In the genomic region with DNA sequence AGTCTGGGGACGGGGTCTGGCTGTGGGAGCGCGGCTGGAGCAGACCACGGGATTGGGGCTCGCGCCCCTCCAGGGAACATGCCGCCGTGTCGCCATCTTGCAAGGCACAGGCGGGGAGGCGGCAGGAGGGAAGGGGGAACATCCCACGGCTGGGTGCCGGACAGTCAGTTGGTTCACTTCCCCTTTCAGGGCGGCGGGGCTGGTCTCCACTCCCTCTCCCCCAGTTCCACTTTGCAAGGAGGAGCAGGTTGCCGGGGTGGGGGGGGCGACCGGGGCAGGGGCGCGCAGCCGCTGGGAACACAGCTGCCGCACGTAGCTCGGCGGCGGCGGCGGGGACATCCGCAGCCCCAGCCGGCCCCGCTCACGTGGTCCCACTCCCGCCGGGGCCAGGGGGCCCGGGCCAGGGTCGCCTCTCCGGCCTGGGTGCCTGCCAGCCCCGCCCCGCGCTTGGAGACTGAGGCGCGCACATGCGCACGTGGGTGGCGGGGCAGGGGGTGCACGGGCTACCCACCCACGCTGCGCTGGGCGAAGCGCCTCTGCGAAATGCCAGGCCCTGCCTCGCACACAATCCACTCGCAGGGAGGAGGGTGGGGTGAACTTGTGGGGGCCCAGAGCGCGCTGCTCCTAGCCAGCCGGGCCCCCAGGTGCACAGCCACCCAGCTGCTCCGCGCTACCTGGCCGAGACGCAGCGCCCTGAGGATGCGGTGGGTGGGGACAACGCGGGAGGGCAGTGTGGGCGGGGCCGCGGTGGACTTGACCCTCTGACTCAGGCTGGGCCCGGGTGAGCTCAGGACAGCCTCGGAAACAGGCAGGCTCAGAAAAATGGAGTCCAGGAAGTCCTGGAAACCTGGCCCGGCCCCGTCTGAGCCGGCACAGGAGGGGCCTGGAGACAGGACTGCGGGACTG, we compare ENCODE assay signal across 8 cellular contexts. TPM values are rescaled to one million over a fixed set of nuclear protein-coding genes. Genes with fewer than 3 reads are reported as not detected.
DNase-seq lines count a peak whose midpoint lies in the region; ATAC-seq and TF ChIP-seq lines count a peak whose summit lies in the region.

No MANE protein-coding gene starts in this region.

- peak overlapping the region; percentile 82 for H3K4me3 Mint-ChIP-seq in activated naive CD8-positive, alpha-beta T cell treated with anti-CD3 and anti-CD28 coated beads for 36 hours
- H3K4me3 Mint-ChIP-seq in osteocyte (ENCODE audit: unreplicated experiment): no peak overlapping the region

- H3K36me3 Mint-ChIP-seq in activated naive CD8-positive, alpha-beta T cell treated with anti-CD3 and anti-CD28 coated beads for 36 hours: peaks cover 7% of the 10 kb centered on the region
- no peaks in the 10 kb centered on the region for H3K36me3 Mint-ChIP-seq in osteocyte (ENCODE audit: unreplicated experiment)

- H3K79me2 ChIP-seq in OCI-LY7 (ENCODE audit: insufficient read depth, low read depth, low read length): peaks cover 88% of the 10 kb centered on the region

- H3K36me3 ChIP-seq in OCI-LY7 (ENCODE audit: insufficient read depth, low read length): peaks cover 21% of the 10 kb centered on the region

- H3K4me1 ChIP-seq in OCI-LY7 (ENCODE audit: insufficient read depth, low read length, poor library complexity, severe bottlenecking): peaks cover 88% of the 10 kb centered on the region

- intact Hi-C loops in OCI-LY7 (cut with micrococcal nuclease; ENCODE audit: unreplicated experiment): no loop called here
- intact Hi-C loops in Right ventricle myocardium superior (cut with DNase I): no loop called here

- no peaks in the 10 kb centered on the region for H3K27me3 Mint-ChIP-seq in activated naive CD8-positive, alpha-beta T cell treated with anti-CD3 and anti-CD28 coated beads for 36 hours
- no peaks in the 10 kb centered on the region for H3K27me3 Mint-ChIP-seq in osteocyte (ENCODE audit: unreplicated experiment)

- no peak overlapping the region for H2AFZ ChIP-seq in OCI-LY7 (ENCODE audit: low read length)

- peak overlapping the region; percentile 86 for H3K27ac Mint-ChIP-seq in activated naive CD8-positive, alpha-beta T cell treated with anti-CD3 and anti-CD28 coated beads for 36 hours
- peak overlapping the region; percentile 91 for H3K27ac Mint-ChIP-seq in osteocyte (ENCODE audit: unreplicated experiment)

- H3K4me1 Mint-ChIP-seq in activated naive CD8-positive, alpha-beta T cell treated with anti-CD3 and anti-CD28 coated beads for 36 hours: peaks cover 43% of the 10 kb centered on the region
- peaks cover 69% of the 10 kb centered on the region for H3K4me1 Mint-ChIP-seq in osteocyte (ENCODE audit: unreplicated experiment)

- peak overlapping the region; percentile 68 for H3K4me3 ChIP-seq in OCI-LY7 (ENCODE audit: low read depth, low read length, poor library complexity, severe bottlenecking)

- H3K4me2 ChIP-seq in OCI-LY7 (ENCODE audit: low read length): peak overlapping the region; percentile 98

- DNase-seq in activated effector memory CD4-positive, alpha-beta T cell treated with anti-CD3 and anti-CD28 coated beads, Interleukin-2, amount 50 U/mL, for 16 hours: peak; percentile 81
- no peak for DNase-seq in activated effector memory CD4-positive, alpha-beta T cell treated with Interleukin-2 at 50 U/mL for 16 hours
- DNase-seq in OCI-LY7 (ENCODE audit: low spot score) (peak; percentile 82), Right ventricle myocardium superior (peak; percentile 89), osteocyte (ENCODE audit: extremely low spot score, unreplicated experiment) (no peak)
- peak; percentile 62 for DNase-seq in activated naive CD8-positive, alpha-beta T cell treated with anti-CD3 and anti-CD28 coated beads for 36 hours

- H3K9me3 Mint-ChIP-seq in activated naive CD8-positive, alpha-beta T cell treated with anti-CD3 and anti-CD28 coated beads for 36 hours: no peaks in the 10 kb centered on the region
- no peaks in the 10 kb centered on the region for H3K9me3 Mint-ChIP-seq in osteocyte (ENCODE audit: unreplicated experiment)

- H3K9me3 ChIP-seq in OCI-LY7 (ENCODE audit: low read length): no peaks in the 10 kb centered on the region

- TF ChIP-seq CTCF in OCI-LY7 (conservative IDR thresholded peaks at IDR 0.05; ENCODE audit: low read length): no peak
- TF ChIP-seq CTCF in osteocyte (IDR thresholded peaks at IDR 0.05): no peak

- POLR2A ChIA-PET in OCI-LY7 (lab: Charles Lee): interaction anchor here (0.7 to 1.8 kb wide), 2 partner anchors 19 to 304 kb away, joined by 3 to 6 read pairs; no protein-coding TSS in a partner anchor

- H4K20me1 ChIP-seq in OCI-LY7 (ENCODE audit: insufficient read depth, low read length): peaks cover 26% of the 10 kb centered on the region

- peak overlapping the region; percentile 86 for H3K27ac ChIP-seq in OCI-LY7 (ENCODE audit: low read depth, low read length, poor library complexity, severe bottlenecking)

- peak; percentile 27 for ATAC-seq in Right ventricle myocardium superior (ENCODE audit: poor library complexity)
- no peak for ATAC-seq in HG03457 (IDR thresholded peaks at IDR 0.05; ENCODE audit: unreplicated experiment)
- ATAC-seq in GM21576 (IDR thresholded peaks at IDR 0.05; ENCODE audit: unreplicated experiment): no peak

- CTCF ChIA-PET in OCI-LY7 (lab: Charles Lee; ENCODE audit: unreplicated experiment): no interaction called here

- H3K9me2 ChIP-seq in OCI-LY7 (ENCODE audit: insufficient read depth, low read length): no peaks in the 10 kb centered on the region

- BruUV-seq in OCI-LY7 (replicated peaks; lab: Mats Ljungman, UMichigan): no TSS peak

RNA-seq across cellular contexts. Expression of a gene that starts 6.4 kb away (rescaled TPM):
- total RNA-seq in OCI-LY7 (2014; rRNA removed; shearing (Covaris generic)): 9.4 and 9.6 TPM in 2 replicates
- total RNA-seq in OCI-LY7 (2022): 39.1 and 44.4 TPM in 2 replicates
- 10 to 100 TPM; 37.9 to 39.0 TPM for total RNA-seq in activated naive CD8-positive, alpha-beta T cell treated with anti-CD3 and anti-CD28 coated beads for 36 hours
- total RNA-seq in Right ventricle myocardium superior: 6.2 TPM
- total RNA-seq in osteocyte: 25.1 and 26.3 TPM in 2 replicates

RNA-seq across cellular contexts. Expression of a gene that starts 8.7 kb away (rescaled TPM):
- 13.9 and 24.0 TPM in 2 replicates for total RNA-seq in OCI-LY7 (2014; rRNA removed; shearing (Covaris generic))
- total RNA-seq in OCI-LY7 (2022): 52.8 and 54.9 TPM in 2 replicates
- total RNA-seq in activated naive CD8-positive, alpha-beta T cell treated with anti-CD3 and anti-CD28 coated beads for 36 hours: 10 to 100 TPM; 53.1 to 54.2 TPM
- 13.6 TPM for total RNA-seq in Right ventricle myocardium superior
- 29.8 and 39.3 TPM in 2 replicates for total RNA-seq in osteocyte

RNA-seq across cellular contexts. Expression of a gene that starts 28.3 kb away (rescaled TPM):
- 98.7 and 130 TPM in 2 replicates for total RNA-seq in OCI-LY7 (2014; rRNA removed; shearing (Covaris generic))
- total RNA-seq in OCI-LY7 (2022) (64.2 and 71.3 TPM in 2 replicates), Right ventricle myocardium superior (55.7 TPM), osteocyte (63.4 and 64.0 TPM in 2 replicates)
- 100 to 1,000 TPM in 1 of 2 experiments, 10 to 100 TPM in 1; 98.7 to 106 TPM for total RNA-seq in activated naive CD8-positive, alpha-beta T cell treated with anti-CD3 and anti-CD28 coated beads for 36 hours

RNA-seq across cellular contexts. Expression of a gene that starts 44.9 kb away (rescaled TPM):
- total RNA-seq in OCI-LY7 (2014; rRNA removed; shearing (Covaris generic)): 5.9 and 7.4 TPM in 2 replicates
- total RNA-seq in OCI-LY7 (2022) (19.3 and 21.2 TPM in 2 replicates), Right ventricle myocardium superior (0.46 TPM), osteocyte (4.6 and 5.2 TPM in 2 replicates)
- total RNA-seq in activated naive CD8-positive, alpha-beta T cell treated with anti-CD3 and anti-CD28 coated beads for 36 hours: 1 to 10 TPM; 2.3 to 2.7 TPM

RNA-seq across cellular contexts. Expression of a gene that starts 48.2 kb away (rescaled TPM):
- total RNA-seq in OCI-LY7 (2014; rRNA removed; shearing (Covaris generic)): 5.6 and 7.9 TPM in 2 replicates
- total RNA-seq in OCI-LY7 (2022) (13.1 and 16.4 TPM in 2 replicates), Right ventricle myocardium superior (2.1 TPM), osteocyte (6.8 and 7.4 TPM in 2 replicates)
- total RNA-seq in activated naive CD8-positive, alpha-beta T cell treated with anti-CD3 and anti-CD28 coated beads for 36 hours: 1 to 10 TPM; 5.7 to 5.9 TPM

Comparison
In these comparisons a context has a peak if more than half of its experiments do, and no peak if none do; other contexts are left out.
1. DNase-seq: peak in activated effector memory CD4-positive, alpha-beta T cell treated with anti-CD3 and anti-CD28 coated beads, Interleukin-2, amount 50 U/mL, for 16 hours (single experiment), OCI-LY7 (single experiment), activated naive CD8-positive, alpha-beta T cell treated with anti-CD3 and anti-CD28 coated beads for 36 hours (single experiment) and Right ventricle myocardium superior (single experiment); none in activated effector memory CD4-positive, alpha-beta T cell treated with Interleukin-2 at 50 U/mL for 16 hours (single experiment) and osteocyte (single experiment).